ENCODE assay signal across 14 cellular contexts in genomic region chr7:55164527-55164926, GRCh38.
DNase-seq lines count a peak whose midpoint lies in the region; ATAC-seq and TF ChIP-seq lines count a peak whose summit lies in the region.
"Had no signal": no experiment of that assay in that cellular context is flagged by ENCODE, and none has a peak within 500 bp of the region (broad histone marks: within the 10 kb centered on the region; RNA-seq: fewer than 3 reads in every experiment).

No MANE protein-coding gene starts in this region.

- no peaks in the 10 kb centered on the region for H3K9me3 ChIP-seq in upper lobe of right lung
- no peaks in the 10 kb centered on the region for H3K9me3 ChIP-seq in ovary
- H3K9me3 ChIP-seq in adrenal gland (replicated peaks in 1 of 3): no peaks in the 10 kb centered on the region
- no peaks in the 10 kb centered on the region for H3K9me3 ChIP-seq in PC-9 (ENCODE audit: insufficient read depth, low read depth)
- H3K9me3 ChIP-seq: HAP-1 had no signal

- no peak overlapping the region for H3K4me3 ChIP-seq in upper lobe of right lung
- no peak overlapping the region for H3K4me3 ChIP-seq in ovary
- no peak overlapping the region for H3K4me3 ChIP-seq in adrenal gland
- H3K4me3 ChIP-seq in PC-9: no peak overlapping the region
- H3K4me3 ChIP-seq: HAP-1 had no signal

- no peaks in the 10 kb centered on the region for H3K9me2 ChIP-seq in PC-9 (ENCODE audit: insufficient read depth)

- peaks cover 37% of the 10 kb centered on the region; the same call in 1 of the 2 replicates for H3F3A ChIP-seq in PC-9 (ENCODE audit: insufficient read depth, low read depth)

- no peak for TF ChIP-seq POLR2A in ovary (IDR thresholded peaks at IDR 0.05)
- TF ChIP-seq POLR2A in adrenal gland (IDR thresholded peaks at IDR 0.05): no peak

- DNase-seq in NCI-H1105 (lab: John Stamatoyannopoulos, UW) (peak; percentile 15), NCI-H748 treated with DMSO at 0.1 percent for 48 hours (lab: John Stamatoyannopoulos, UW) (peak; percentile 75), upper lobe of right lung (no peak), ovary (no peak), adrenal gland (no peak), PC-9 (no peak)
- DNase-seq: C1 segment of cervical spinal cord; CD4-positive, alpha-beta T cell; DMS153; DMS79 treated with DMSO at 0.1 percent for 48 hours; EL; HFFc6 had no signal

- H3K4me1 ChIP-seq in upper lobe of right lung (no peaks in the 10 kb centered on the region), ovary (ENCODE audit: insufficient read depth) (no peaks in the 10 kb centered on the region), adrenal gland (replicated peaks in 1 of 2) (no peaks in the 10 kb centered on the region), PC-9 (replicated peaks; ENCODE audit: insufficient read depth) (no peaks in the 10 kb centered on the region)
- H3K4me1 ChIP-seq: HAP-1 had no signal

- no peak overlapping the region for H3K4me2 ChIP-seq in PC-9

- H3K27me3 ChIP-seq in upper lobe of right lung (no peaks in the 10 kb centered on the region), ovary (no peaks in the 10 kb centered on the region), adrenal gland (no peaks in the 10 kb centered on the region), PC-9 (ENCODE audit: insufficient read depth, low read depth) (no peaks in the 10 kb centered on the region)

- intact Hi-C loops in upper lobe of right lung (cut with DNase I): no loop called here
- intact Hi-C loops in ovary (cut with DNase I): no loop called here
- intact Hi-C loops in adrenal gland (cut with DNase I): no loop called here
- intact Hi-C loops in PC-9 (cut with micrococcal nuclease; ENCODE audit: unreplicated experiment): no loop called here

- 0 out of 2 replicates have a peak overlapping the region, but pooled peaks have one; percentile 1 for H3K27ac ChIP-seq in VCaP
- H3K27ac ChIP-seq in upper lobe of right lung: no peak overlapping the region
- no peak overlapping the region for H3K27ac ChIP-seq in ovary
- H3K27ac ChIP-seq in adrenal gland: no peak overlapping the region
- H3K27ac ChIP-seq in PC-9: no peak overlapping the region

- 94 to 97% (median 94%) methylated on average over 2 of the region's 2 CpGs for WGBS in ovary, 3 donors
- WGBS in adrenal gland, 4 donors: 65 to 75% (median 74%) methylated on average over 2 of the region's 2 CpGs

- peak; percentile 59 for ATAC-seq in upper lobe of right lung

- H3K36me3 ChIP-seq in upper lobe of right lung: peaks cover 55% of the 10 kb centered on the region
- no peaks in the 10 kb centered on the region for H3K36me3 ChIP-seq in ovary
- peaks cover 0 to 28% of the 10 kb centered on the region in 2 donors for H3K36me3 ChIP-seq in adrenal gland (replicated peaks in 1 of 2)
- peaks cover 88% of the 10 kb centered on the region for H3K36me3 ChIP-seq in PC-9 (ENCODE audit: low read depth)
- H3K36me3 ChIP-seq: HAP-1 had no signal

- H3K79me2 ChIP-seq in PC-9 (ENCODE audit: low read depth): peaks cover 20% of the 10 kb centered on the region

- POLR2A ChIA-PET in PC-9 (lab: Charles Lee; ENCODE audit: unreplicated experiment): no interaction called here

- no peak overlapping the region for H2AFZ ChIP-seq in PC-9

- CTCF ChIA-PET in PC-9 (lab: Charles Lee): interaction anchor here (0.6 kb wide), 1 partner anchor 43 kb away, joined by 3 read pairs; no protein-coding TSS in a partner anchor

- TF ChIP-seq CTCF in VCaP (conservative IDR thresholded peaks at IDR 0.05): no peak
- TF ChIP-seq CTCF in upper lobe of right lung (IDR thresholded peaks at IDR 0.05): no peak
- TF ChIP-seq CTCF in ovary (IDR thresholded peaks at IDR 0.05): no peak
- no peak for TF ChIP-seq CTCF in adrenal gland (IDR thresholded peaks at IDR 0.05)
- TF ChIP-seq CTCF in PC-9 (conservative IDR thresholded peaks at IDR 0.05): no peak

- peaks cover 13% of the 10 kb centered on the region for H4K20me1 ChIP-seq in PC-9 (ENCODE audit: insufficient read depth)

- TF ChIP-seq EP300 in ovary (IDR thresholded peaks at IDR 0.05): no peak

- BruUV-seq in PC-9 (replicated peaks; lab: Mats Ljungman, UMichigan): no TSS peak

Comparison
In these comparisons a context has a peak if more than half of its experiments do, and no peak if none do; other contexts are left out.
1. DNase-seq: peak in NCI-H1105 (single experiment) and NCI-H748 treated with DMSO at 0.1 percent for 48 hours (single experiment); none in upper lobe of right lung (single experiment), ovary (0 of 5), adrenal gland (0 of 7) and PC-9 (0 of 2).